In the genomic region with DNA sequence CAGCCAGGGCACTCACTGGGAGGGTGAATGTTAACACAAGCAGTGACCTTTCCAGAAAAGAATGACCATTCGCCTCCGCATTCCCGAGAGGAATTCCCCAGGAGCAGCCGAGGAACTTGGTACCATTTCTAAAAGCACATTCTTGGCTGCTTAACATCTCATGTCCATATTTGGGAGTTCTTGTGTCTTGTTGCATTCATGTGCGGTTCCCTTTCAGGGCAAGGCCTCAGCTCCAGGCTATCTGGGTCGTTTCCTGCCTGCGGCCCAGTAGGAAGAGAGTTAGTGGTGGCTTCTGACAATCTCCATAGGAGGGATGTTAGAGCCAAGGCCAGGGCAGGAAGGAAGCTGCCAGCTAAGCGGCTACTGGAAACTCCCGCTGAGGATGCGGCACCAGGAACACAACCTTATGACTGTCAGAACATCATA, we compare ENCODE assay signal across 8 cellular contexts. TPM values are rescaled to one million over a fixed set of nuclear protein-coding genes. Genes with fewer than 3 reads are reported as not detected.
A peak's percentile ranks its signal among the peaks of the same experiment; 100 is the strongest.
DNase-seq lines count a peak whose midpoint lies in the region; ATAC-seq, FAIRE-seq and TF ChIP-seq lines count a peak whose summit lies in the region.

No MANE protein-coding gene starts in this region.

- CTCF ChIA-PET in K562 (lab: Yijun Ruan, JAX; ENCODE audit: low intra/inter-chr PET ratio), result no interaction called here
- CTCF ChIA-PET in CD4-positive, alpha-beta T cell (lab: Charles Lee), result interaction anchor here (1.4 kb wide), 1 partner anchor 26 kb away, joined by 4 read pairs; no protein-coding TSS in a partner anchor

- H3K27me3 ChIP-seq in K562 (ENCODE audit: control insufficient read depth in 2 of 2, insufficient read depth in 2 of 2, low read length in 2 of 2) (peaks cover 0 to 3% of the 10 kb centered on the region in 2 experiments; a peak in 2 of 5 replicates), iPS-18a (ENCODE audit: control insufficient read depth, insufficient read depth, low read length) (no peaks in the 10 kb centered on the region)
- no peaks in the 10 kb centered on the region for H3K27me3 ChIP-seq in CD4-positive, alpha-beta T cell (ENCODE audit: control insufficient read depth, insufficient read depth, low read length)

- peak overlapping the region; percentile 63 for H3K4me3 Mint-ChIP-seq in HFFc6
- no peak overlapping the region for H3K4me3 Mint-ChIP-seq in stimulated activated effector memory CD8-positive, alpha-beta T cell treated with anti-CD3 and anti-CD28 coated beads, Interleukin-12 subunit alpha, Interleukin-12 subunit beta, amount 100 ng/mL, for 72 hours
- H3K4me3 Mint-ChIP-seq in CD4-positive, alpha-beta T cell, result no peak overlapping the region

- no TSS peak for BruUV-seq in K562 (replicated peaks; lab: Mats Ljungman, UMichigan)

- H4K20me1 ChIP-seq in K562 (replicated peaks; ENCODE audit: control insufficient read depth, insufficient read depth, low read length), result no peaks in the 10 kb centered on the region

- H3K4me3 ChIP-seq in K562, result no peak overlapping the region
- peak overlapping the region; percentile 16 for H3K4me3 ChIP-seq in iPS-18a (ENCODE audit: low read length)

- no peak overlapping the region for H3K4me2 ChIP-seq in K562 (ENCODE audit: insufficient read depth, low read length)

- TF ChIP-seq POLR2A in K562 (conservative IDR thresholded peaks at IDR 0.05), result no peak

- H3K9me3 ChIP-seq in K562 (replicated peaks; ENCODE audit: control insufficient read depth, insufficient read depth, low read depth, low read length) (no peaks in the 10 kb centered on the region), iPS-18a (ENCODE audit: control insufficient read depth, low read depth, low read length) (peaks cover 5% of the 10 kb centered on the region)
- H3K9me3 ChIP-seq in CD4-positive, alpha-beta T cell (ENCODE audit: control insufficient read depth, low read length), result no peaks in the 10 kb centered on the region

- intact Hi-C loops in K562 (cut with micrococcal nuclease), result no loop called here
- intact Hi-C loops in CD4-positive, alpha-beta T cell (cut with DNase I, micrococcal nuclease), result no loop called here

- peaks cover 36% of the 10 kb centered on the region for H3K4me1 Mint-ChIP-seq in HFFc6 (ENCODE audit: low read depth)
- H3K4me1 Mint-ChIP-seq in stimulated activated effector memory CD8-positive, alpha-beta T cell treated with anti-CD3 and anti-CD28 coated beads, Interleukin-12 subunit alpha, Interleukin-12 subunit beta, amount 100 ng/mL, for 72 hours, result peaks cover 20% of the 10 kb centered on the region
- H3K4me1 Mint-ChIP-seq in CD4-positive, alpha-beta T cell (ENCODE audit: low read depth), result no peaks in the 10 kb centered on the region

- H3K36me3 ChIP-seq in K562 (ENCODE audit: control insufficient read depth, insufficient read depth, low read length) (no peaks in the 10 kb centered on the region), iPS-18a (ENCODE audit: control insufficient read depth, low read depth, low read length) (no peaks in the 10 kb centered on the region)

- TF ChIP-seq EP300 in K562 (IDR thresholded peaks at IDR 0.05; ENCODE audit: low read length), result no peak

- FAIRE-seq in K562 (lab: Jason Lieb, UNC), result no peak

- peaks cover 17% of the 10 kb centered on the region for H3K36me3 Mint-ChIP-seq in HFFc6 (ENCODE audit: low read depth)
- H3K36me3 Mint-ChIP-seq in stimulated activated effector memory CD8-positive, alpha-beta T cell treated with anti-CD3 and anti-CD28 coated beads, Interleukin-12 subunit alpha, Interleukin-12 subunit beta, amount 100 ng/mL, for 72 hours, result no peaks in the 10 kb centered on the region
- no peaks in the 10 kb centered on the region for H3K36me3 Mint-ChIP-seq in CD4-positive, alpha-beta T cell (ENCODE audit: low read depth)

- in situ Hi-C loops in K562 (cut with MboI), result no loop called here

- no peak for TF ChIP-seq RAD21 in K562 (CRISPR knock-in tag; conservative IDR thresholded peaks at IDR 0.05 in 1 of 2, IDR thresholded peaks at IDR 0.05 in 1 of 2)

- 57% methylated on average over 10 of the region's 10 CpGs for WGBS in K562 (ENCODE audit: insufficient coverage, low coverage, missing lambda C conversion rate)

- H3K79me2 ChIP-seq in K562 (ENCODE audit: control insufficient read depth, insufficient read depth, low read length), result no peaks in the 10 kb centered on the region

- no peak overlapping the region for H3K27ac ChIP-seq in K562 (ENCODE audit: extremely low read depth, low read depth, low read length)
- H3K27ac ChIP-seq in iPS-18a (ENCODE audit: low read length), result peak overlapping the region; percentile 77
- H3K27ac ChIP-seq in CD4-positive, alpha-beta T cell (ENCODE audit: low read depth, low read length), result no peak overlapping the region

- ATAC-seq in K562 (no peak), GM19351 (IDR thresholded peaks at IDR 0.05; ENCODE audit: unreplicated experiment) (no peak), GM21390 (IDR thresholded peaks at IDR 0.05; ENCODE audit: unreplicated experiment) (no peak)
- ATAC-seq in stimulated activated effector memory CD8-positive, alpha-beta T cell treated with anti-CD3 and anti-CD28 coated beads, Interleukin-12 subunit alpha, Interleukin-12 subunit beta, amount 100 ng/mL, for 72 hours, result peak; percentile 51
- ATAC-seq in CD4-positive, alpha-beta T cell (ENCODE audit: poor library complexity), result no peak

- H3K9me3 Mint-ChIP-seq in HFFc6, result peaks cover 18% of the 10 kb centered on the region
- peaks cover 11% of the 10 kb centered on the region for H3K9me3 Mint-ChIP-seq in stimulated activated effector memory CD8-positive, alpha-beta T cell treated with anti-CD3 and anti-CD28 coated beads, Interleukin-12 subunit alpha, Interleukin-12 subunit beta, amount 100 ng/mL, for 72 hours
- H3K9me3 Mint-ChIP-seq in CD4-positive, alpha-beta T cell, result peaks cover 2% of the 10 kb centered on the region

- TF ChIP-seq CTCF in HFFc6 (IDR thresholded peaks at IDR 0.05), result no peak
- TF ChIP-seq CTCF in K562 (IDR thresholded peaks at IDR 0.05 in 2 of 3, conservative IDR thresholded peaks at IDR 0.05 in 1 of 3; ENCODE audit: insufficient read depth in 2 of 3, low read depth in 1 of 3, low read length in 3 of 3), result no peak
- no peak for TF ChIP-seq CTCF in CD4-positive, alpha-beta T cell (IDR thresholded peaks at IDR 0.05)

- peaks cover 19 to 39% of the 10 kb centered on the region in 2 experiments; a peak in 4 of 5 replicates for H3K4me1 ChIP-seq in K562 (replicated peaks in 1 of 2; ENCODE audit: control insufficient read depth in 2 of 2, insufficient read depth in 2 of 2, low read length in 2 of 2)
- peaks cover 37% of the 10 kb centered on the region for H3K4me1 ChIP-seq in iPS-18a (ENCODE audit: control insufficient read depth, low read depth, low read length)

- H3K27ac Mint-ChIP-seq in HFFc6, result peak overlapping the region; percentile 89
- H3K27ac Mint-ChIP-seq in stimulated activated effector memory CD8-positive, alpha-beta T cell treated with anti-CD3 and anti-CD28 coated beads, Interleukin-12 subunit alpha, Interleukin-12 subunit beta, amount 100 ng/mL, for 72 hours, result peak overlapping the region; percentile 21
- H3K27ac Mint-ChIP-seq in CD4-positive, alpha-beta T cell, result no peak overlapping the region

- H2AFZ ChIP-seq in K562 (ENCODE audit: low read depth, low read length), result peak overlapping the region; percentile 62; the same call in 1 of the 2 replicates

- peaks cover 4% of the 10 kb centered on the region for H3K27me3 Mint-ChIP-seq in HFFc6 (ENCODE audit: insufficient read depth)
- H3K27me3 Mint-ChIP-seq in CD4-positive, alpha-beta T cell, result no peaks in the 10 kb centered on the region

- no peak overlapping the region for H3K9ac ChIP-seq in K562 (ENCODE audit: insufficient read depth in 1 of 2, low read depth in 2 of 2, low read length in 2 of 2)
- H3K9ac ChIP-seq in iPS-18a (ENCODE audit: low read length), result peak overlapping the region; percentile 50

- no peaks in the 10 kb centered on the region for H3K9me1 ChIP-seq in K562 (ENCODE audit: control insufficient read depth, insufficient read depth, low read length)

- POLR2A ChIA-PET in K562 (lab: Yijun Ruan, JAX), result interaction anchor here (0.9 to 1.9 kb wide), 4 partner anchors 8 to 19 kb away, joined by 3 to 8 read pairs (median 4); no protein-coding TSS in a partner anchor
- POLR2A ChIA-PET in CD4-positive, alpha-beta T cell (lab: Charles Lee), result interaction anchor here (1.6 kb wide), 1 partner anchor 91 kb away, joined by 3 read pairs; no protein-coding TSS in a partner anchor

- DNase-seq in HFFc6 (peak; percentile 97), K562 (ENCODE audit: extremely low read depth in 1 of 4, low spot score in 3 of 4) (no peak), NCI-H2196 (lab: John Stamatoyannopoulos, UW; ENCODE audit: unreplicated experiment) (no peak)
- no peak for DNase-seq in stimulated activated effector memory CD8-positive, alpha-beta T cell treated with anti-CD3 and anti-CD28 coated beads, Interleukin-12 subunit alpha, Interleukin-12 subunit beta, amount 100 ng/mL, for 72 hours (ENCODE audit: low spot score in 2 of 2)
- no peak for DNase-seq in CD4-positive, alpha-beta T cell

TF ChIP-seq in K562, 482 proteins besides CTCF, POLR2A, EP300 and RAD21 (continues in another document):
- TF ChIP-seq SRF (CRISPR knock-in tag; IDR thresholded peaks at IDR 0.05) (peak in 1 of 2 experiments; percentile 39; a peak in 1 of 4 replicates), FOXJ3 (CRISPR knock-in tag; IDR thresholded peaks at IDR 0.05) (no peak)

RNA-seq across cellular contexts. Expression of gene MEAK7, which starts 27.9 kb away (rescaled TPM):
- total RNA-seq in HFFc6 (2021; fragmentation: NEBNext Ultra II Directional; extraction: Animal tissue kit (Norgen Biotek cat#: 25700)), result 10 to 100 TPM; 45.6 to 57.3 (median 50.8) TPM
- 28.0 and 31.3 TPM in 2 replicates for total RNA-seq in K562 (2011; cell fraction: chromatin; rRNA removed; ENCODE audit: low replicate concordance)
- 15.3 and 17.1 TPM in 2 replicates for total RNA-seq in K562 (2011; cell fraction: nucleolus; rRNA removed)
- 20.8 and 27.1 TPM in 2 replicates for total RNA-seq in K562 (2011; cell fraction: nucleoplasm; rRNA removed)
- total RNA-seq in K562 (2014; rRNA removed) (6.1 and 7.8 TPM in 2 replicates), K562 (2014; rRNA removed; fragmentation: Illumina TruSeq; extraction: Trizol) (5.2 and 5.6 TPM in 2 replicates), K562 (2015; rRNA removed; fragmentation: Illumina TruSeq; extraction: Trizol) (6.5 and 6.6 TPM in 2 replicates), K562 (2021) (9.8 and 10.0 TPM in 2 replicates)
- polyA plus RNA-seq in K562 (2011; rRNA removed) (13.2 and 14.5 TPM in 2 replicates), K562 (2014; fragmentation: Illumina TruSeq; extraction: Trizol) (8.7 and 8.8 TPM in 2 replicates), K562 (2014; fragmentation: Nextera tagmentation; extraction: Ambion mirVana) (1 to 10 TPM; 1.4 to 1.8 TPM), K562 (2014; rRNA removed) (6.2 and 6.3 TPM in 2 replicates)
- 10.5 and 17.4 TPM in 2 replicates for polyA plus RNA-seq in K562 (2011; cell fraction: cytosol; rRNA removed)
- 10.3 and 11.5 TPM in 2 replicates for polyA plus RNA-seq in K562 (2011; cell fraction: nucleus; rRNA removed)
- polyA plus RNA-seq in K562 (2012), result 7.7 and 9.3 TPM in 2 replicates
- polyA minus RNA-seq in K562 (2011; rRNA and poly(A)+ RNA removed), result 14.5 and 17.2 TPM in 2 replicates
- polyA minus RNA-seq in K562 (2011; cell fraction: cytosol; rRNA and poly(A)+ RNA removed), result 9.0 and 11.2 TPM in 2 replicates
- polyA minus RNA-seq in K562 (2011; cell fraction: nucleus; rRNA and poly(A)+ RNA removed), result 7.8 and 14.0 TPM in 2 replicates
- 1 to 10 TPM; 1.9 to 3.7 TPM for total RNA-seq in CD4-positive, alpha-beta T cell
